10 cellular contexts compared by ENCODE assay signal in the genomic region with DNA sequence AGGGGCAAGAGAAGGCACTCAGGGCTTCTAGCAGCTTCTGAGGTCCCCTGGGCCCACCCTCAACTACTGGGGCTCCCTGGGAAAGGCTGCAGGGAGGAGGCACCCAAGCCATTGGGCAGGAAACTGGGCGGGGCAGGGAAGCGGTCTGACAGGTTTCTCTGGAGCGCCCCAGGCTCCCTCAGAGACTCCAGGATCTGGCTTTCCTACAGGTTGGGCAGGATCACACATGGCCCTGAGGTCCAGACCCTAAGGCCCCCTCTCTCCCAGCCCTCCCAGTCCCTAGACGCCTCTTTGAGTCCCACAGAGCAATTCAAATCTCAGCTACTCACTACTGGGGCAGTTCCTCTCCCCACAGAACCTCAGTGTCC. TPM values are rescaled to one million over a fixed set of nuclear protein-coding genes. Genes with fewer than 3 reads are reported as not detected.
A peak's percentile ranks its signal among the peaks of the same experiment; 100 is the strongest.
DNase-seq lines count a peak whose midpoint lies in the region; ATAC-seq, FAIRE-seq and TF ChIP-seq lines count a peak whose summit lies in the region.
"Had no signal": no experiment of that assay in that cellular context is flagged by ENCODE, and none has a peak within 500 bp of the region (broad histone marks: within the 10 kb centered on the region; RNA-seq: fewer than 3 reads in every experiment).

No MANE protein-coding gene starts in this region.

- H3K36me3 Mint-ChIP-seq in WTC11 (peaks cover 25% of the 10 kb centered on the region), natural killer cell (no peaks in the 10 kb centered on the region)

- H3K27ac Mint-ChIP-seq in WTC11 (peak overlapping the region; percentile 89), natural killer cell (no peak overlapping the region)

- H3K4me3 Mint-ChIP-seq in WTC11 (peak overlapping the region; percentile 30; the same call in 1 of the 2 replicates), natural killer cell (no peak overlapping the region)

- H3K4me1 ChIP-seq in cardiac muscle cell (ENCODE audit: low read depth) (peaks cover 18% of the 10 kb centered on the region), right cardiac atrium (ENCODE audit: control insufficient read depth, insufficient read depth, low read length) (peaks cover 32% of the 10 kb centered on the region), left lung (peaks cover 28 to 57% of the 10 kb centered on the region in 2 donors), upper lobe of left lung (peaks cover 51 to 55% (median 55%) of the 10 kb centered on the region in 4 donors)

- intact Hi-C loops in right cardiac atrium (cut with DNase I) (no loop called here), left lung (cut with DNase I) (no loop called here), natural killer cell (cut with micrococcal nuclease) (no loop called here)

- CTCF ChIA-PET in WTC11 (lab: Charles Lee), result interaction anchor here (4.5 to 7.1 kb wide), 2 partner anchors 13 to 28 kb away, joined by 31 to 135 read pairs; partner anchors contain the start of gene JUP

- no peak for DNase-seq in cardiac muscle cell (ENCODE audit: low read depth in 1 of 2, low spot score in 1 of 2)
- no peak for DNase-seq in right cardiac atrium
- peak; percentile 71 for DNase-seq in WTC11 (ENCODE audit: low spot score)
- peak; percentile 69 to 87 for DNase-seq in left lung
- peak in 1 of 2 donors; percentile 79 for DNase-seq in upper lobe of left lung
- DNase-seq in middle frontal gyrus (ENCODE audit: extremely low spot score, low spot score), result no peak
- no peak for DNase-seq in natural killer cell
- no peak for DNase-seq in urothelium cell line (ENCODE audit: low spot score)
- DNase-seq: MM.1S had no signal

- TF ChIP-seq CTCF in cardiac muscle cell (IDR thresholded peaks at IDR 0.05; ENCODE audit: low read depth, low read length) (no peak), WTC11 (IDR thresholded peaks at IDR 0.05) (no peak), left lung (IDR thresholded peaks at IDR 0.05) (no peak), upper lobe of left lung (IDR thresholded peaks at IDR 0.05) (no peak), natural killer cell (IDR thresholded peaks at IDR 0.05) (no peak)

- ATAC-seq in right cardiac atrium (no peak), WTC11 (peak; percentile 53), left lung (peak; percentile 85), upper lobe of left lung (ENCODE audit: low FRiP score in 2 of 2) (peak; percentile 26 to 69), natural killer cell (no peak)

- H3K27me3 ChIP-seq in cardiac muscle cell (no peaks in the 10 kb centered on the region), right cardiac atrium (ENCODE audit: control insufficient read depth, insufficient read depth) (no peaks in the 10 kb centered on the region), left lung (no peaks in the 10 kb centered on the region), upper lobe of left lung (no peaks in the 10 kb centered on the region)

- H3K27me3 Mint-ChIP-seq in WTC11 (ENCODE audit: low read depth), result no peaks in the 10 kb centered on the region
- no peaks in the 10 kb centered on the region for H3K27me3 Mint-ChIP-seq in natural killer cell (ENCODE audit: low read depth in 2 of 2)

- POLR2A ChIA-PET in WTC11 (lab: Charles Lee), result interaction anchor here (0.5 to 0.9 kb wide), 2 partner anchors 9 to 28 kb away, joined by 4 read pairs; no protein-coding TSS in a partner anchor

- H3K4me3 ChIP-seq in cardiac muscle cell (no peak overlapping the region), right cardiac atrium (ENCODE audit: low read length) (no peak overlapping the region), left lung (no peak overlapping the region), upper lobe of left lung (no peak overlapping the region)

- H3K9me3 ChIP-seq in cardiac muscle cell (ENCODE audit: low read depth) (no peaks in the 10 kb centered on the region), right cardiac atrium (ENCODE audit: control insufficient read depth, low read length) (no peaks in the 10 kb centered on the region), left lung (no peaks in the 10 kb centered on the region), upper lobe of left lung (no peaks in the 10 kb centered on the region)

- no peak for FAIRE-seq in urothelium cell line (lab: Jason Lieb, UNC)
- FAIRE-seq: islet of Langerhans had no signal

- no peak for TF ChIP-seq EP300 in upper lobe of left lung (IDR thresholded peaks at IDR 0.05)

- peaks cover 53% of the 10 kb centered on the region for H3K4me1 Mint-ChIP-seq in WTC11
- no peaks in the 10 kb centered on the region for H3K4me1 Mint-ChIP-seq in natural killer cell

- H3K27ac ChIP-seq in cardiac muscle cell, result peak overlapping the region; percentile 85
- no peak overlapping the region for H3K27ac ChIP-seq in right cardiac atrium (ENCODE audit: low read length)
- peak overlapping the region; percentile 47 to 79 for H3K27ac ChIP-seq in left lung
- H3K27ac ChIP-seq in upper lobe of left lung, result peak overlapping the region; percentile 18 to 87 (median 70)

- peak in 1 of 4 donors; percentile 4 for TF ChIP-seq POLR2A in upper lobe of left lung (IDR thresholded peaks at IDR 0.05)

- 86% methylated on average over 4 of the region's 4 CpGs for WGBS in right cardiac atrium
- 82 to 83% methylated on average over 2 to 3 of the region's 4 CpGs for WGBS in upper lobe of left lung, 2 donors

- H3K36me3 ChIP-seq in cardiac muscle cell (peaks cover 38% of the 10 kb centered on the region), left lung (peaks cover 0 to 46% of the 10 kb centered on the region in 2 donors), upper lobe of left lung (peaks cover 19 to 47% (median 44%) of the 10 kb centered on the region in 4 donors)

- H3K9me3 Mint-ChIP-seq in WTC11 (no peaks in the 10 kb centered on the region), natural killer cell (no peaks in the 10 kb centered on the region)

TF ChIP-seq in WTC11, 78 proteins besides CTCF, POLR2A, EP300 and RAD21 (continues in another document):
- no peak for TF ChIP-seq FOXP1 (CRISPR knock-in tag; IDR thresholded peaks at IDR 0.05; ENCODE audit: borderline replicate concordance)
- peak; percentile 69; the same call in 1 of the 2 replicates for TF ChIP-seq ZNF121 (CRISPR knock-in tag; IDR thresholded peaks at IDR 0.05)
- no peak for TF ChIP-seq FOXJ3 (CRISPR knock-in tag; IDR thresholded peaks at IDR 0.05; ENCODE audit: borderline replicate concordance)
- TF ChIP-seq ETV6 (CRISPR knock-in tag; IDR thresholded peaks at IDR 0.05), result no peak
- TF ChIP-seq STAT6 (CRISPR knock-in tag; conservative IDR thresholded peaks at IDR 0.05; ENCODE audit: low read depth), result no peak
- TF ChIP-seq NFYB (CRISPR knock-in tag; conservative IDR thresholded peaks at IDR 0.05; ENCODE audit: low read depth), result 0 out of 2 replicates have a peak, but pooled peaks have one; percentile 1
- peak; percentile 46; the same call in 1 of the 2 replicates for TF ChIP-seq ZNF423 (CRISPR knock-in tag; IDR thresholded peaks at IDR 0.05)
- TF ChIP-seq CREM (CRISPR knock-in tag; IDR thresholded peaks at IDR 0.05), result no peak

RNA-seq across cellular contexts. Expression of gene JUP, which starts 14.3 kb away (rescaled TPM):
- total RNA-seq in cardiac muscle cell, result 296 and 359 TPM in 2 replicates
- 160 and 206 TPM in 2 replicates for polyA plus RNA-seq in cardiac muscle cell
- total RNA-seq in right cardiac atrium, result 100 to 1,000 TPM; 135 to 239 (median 187) TPM
- polyA plus RNA-seq in right cardiac atrium, result 145 TPM
- total RNA-seq in WTC11 (2021), result 93.5 to 103 TPM (median 100 TPM) in 3 replicates
- 100 to 1,000 TPM in 1 of 2 donors, 10 to 100 TPM in 1; 94.2 to 148 TPM for total RNA-seq in left lung
- total RNA-seq in upper lobe of left lung, result 100 to 1,000 TPM; 120 to 241 (median 143) TPM
- 10 to 100 TPM in 1 of 3 donors, 1 to 10 TPM in 2; 1.8 to 12.1 (median 2.0) TPM for total RNA-seq in natural killer cell

RNA-seq across cellular contexts. Expression of gene HAP1, which starts 37.8 kb away (rescaled TPM):
- 0.98 and 1.8 TPM in 2 replicates for total RNA-seq in cardiac muscle cell
- polyA plus RNA-seq in cardiac muscle cell, result 0.80 and 2.1 TPM in 2 replicates
- not detected for total RNA-seq in right cardiac atrium
- polyA plus RNA-seq in right cardiac atrium, result 0.05 TPM
- total RNA-seq in WTC11 (2021), result 4.4 to 5.0 TPM (median 4.4 TPM) in 3 replicates
- total RNA-seq in left lung, result under 1 TPM; 0.16 to 0.32 TPM
- total RNA-seq in upper lobe of left lung, result 1 to 10 TPM in 1 of 6 donors, under 1 TPM in 3, not detected in 2; 0.14 to 1.0 (median 0.59) TPM
- total RNA-seq in natural killer cell, result not detected

RNA-seq across cellular contexts. Expression of gene P3H4, which starts 39.5 kb away (rescaled TPM):
- total RNA-seq in cardiac muscle cell, result 118 and 153 TPM in 2 replicates
- 137 and 138 TPM in 2 replicates for polyA plus RNA-seq in cardiac muscle cell
- 10 to 100 TPM; 12.1 to 17.1 (median 13.9) TPM for total RNA-seq in right cardiac atrium
- 9.8 TPM for polyA plus RNA-seq in right cardiac atrium
- total RNA-seq in WTC11 (2021), result 32.1 to 34.6 TPM (median 33.5 TPM) in 3 replicates
- total RNA-seq in left lung, result 10 to 100 TPM; 19.1 to 27.8 TPM
- 10 to 100 TPM in 2 of 6 donors, 1 to 10 TPM in 4; 5.8 to 26.2 (median 8.9) TPM for total RNA-seq in upper lobe of left lung
- total RNA-seq in natural killer cell, result 1 to 10 TPM; 6.9 to 8.9 (median 7.5) TPM

RNA-seq across cellular contexts. Expression of gene FKBP10, which starts 40.6 kb away (rescaled TPM):
- total RNA-seq in cardiac muscle cell, result 265 and 336 TPM in 2 replicates
- 113 and 165 TPM in 2 replicates for polyA plus RNA-seq in cardiac muscle cell
- 10 to 100 TPM; 26.5 to 42.7 (median 38.8) TPM for total RNA-seq in right cardiac atrium
- polyA plus RNA-seq in right cardiac atrium, result 24.8 TPM
- 227 to 243 TPM (median 232 TPM) in 3 replicates for total RNA-seq in WTC11 (2021)
- total RNA-seq in left lung, result 100 to 1,000 TPM in 1 of 2 donors, 10 to 100 TPM in 1; 82.1 to 129 TPM
- 10 to 100 TPM in 5 of 6 donors, 1 to 10 TPM in 1; 8.9 to 59.7 (median 29.3) TPM for total RNA-seq in upper lobe of left lung
- total RNA-seq in natural killer cell, result 1 to 10 TPM; 5.6 to 8.8 (median 6.0) TPM

Comparison
In these comparisons a context has a peak if more than half of its experiments do, and no peak if none do; other contexts are left out.
1. DNase-seq: peak in WTC11 (single experiment) and left lung (2 of 2); none in cardiac muscle cell (0 of 2), right cardiac atrium (0 of 3), middle frontal gyrus (single experiment), natural killer cell (single experiment) and urothelium cell line (single experiment).
2. ATAC-seq: peak in WTC11 (single experiment), left lung (single experiment) and upper lobe of left lung (2 of 2); none in right cardiac atrium (0 of 2) and natural killer cell (0 of 3).